In the genomic region with DNA sequence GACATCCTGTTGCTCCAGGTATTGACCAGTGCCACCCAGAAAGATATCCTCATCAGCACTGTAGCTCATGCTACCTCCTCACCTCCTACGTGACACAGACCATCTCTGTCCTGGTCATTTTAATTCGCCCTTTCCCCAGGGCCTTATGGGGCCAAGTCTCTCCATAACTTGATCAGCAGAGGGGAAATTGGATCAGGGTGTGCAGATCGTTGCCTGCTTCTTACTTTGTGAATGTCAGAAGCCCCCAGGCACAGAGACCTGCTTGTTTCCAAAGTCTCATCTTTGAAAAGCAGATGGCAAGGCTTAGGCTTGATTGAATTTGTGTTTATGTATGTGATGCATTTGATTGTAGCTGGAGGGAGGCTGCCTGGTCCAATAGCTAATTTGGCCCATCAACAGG, we compare ENCODE assay signal across 20 cellular contexts. TPM values are rescaled to one million over a fixed set of nuclear protein-coding genes. Genes with fewer than 3 reads are reported as not detected.
A peak's percentile ranks its signal among the peaks of the same experiment; 100 is the strongest.
DNase-seq lines count a peak whose midpoint lies in the region; ATAC-seq and TF ChIP-seq lines count a peak whose summit lies in the region.
"Had no signal": no experiment of that assay in that cellular context is flagged by ENCODE, and none has a peak within 500 bp of the region (broad histone marks: within the 10 kb centered on the region; RNA-seq: fewer than 3 reads in every experiment).

No MANE protein-coding gene starts in this region.

- no peak overlapping the region for H3K4me3 ChIP-seq in BE2C (ENCODE audit: low read depth, low read length)
- no peak overlapping the region for H3K4me3 ChIP-seq in osteoblast (ENCODE audit: insufficient read depth, low read length)
- H3K4me3 ChIP-seq: A549, HAP-1 had no signal

- no peaks in the 10 kb centered on the region for H4K20me1 ChIP-seq in osteoblast (ENCODE audit: insufficient read depth, low read length)

- ATAC-seq in SK-N-SH treated with all-trans-retinoic acid at 6 μM for 48 hours (no peak), GM18519 (IDR thresholded peaks at IDR 0.05; ENCODE audit: low FRiP score, unreplicated experiment) (no peak), GM21447 (IDR thresholded peaks at IDR 0.05; ENCODE audit: unreplicated experiment) (no peak)
- ATAC-seq: A549 had no signal

- H3K9me3 ChIP-seq in BE2C = peaks cover 9% of the 10 kb centered on the region
- no peaks in the 10 kb centered on the region for H3K9me3 ChIP-seq in osteoblast (ENCODE audit: low read depth, low read length)
- H3K9me3 ChIP-seq: HAP-1 had no signal

- no peak overlapping the region for H3K27ac ChIP-seq in osteoblast (ENCODE audit: low read depth, low read length)
- H3K27ac ChIP-seq: A549 had no signal

- H3K36me3 ChIP-seq in BE2C = no peaks in the 10 kb centered on the region
- no peaks in the 10 kb centered on the region for H3K36me3 ChIP-seq in osteoblast (ENCODE audit: insufficient read depth, low read length)
- H3K36me3 ChIP-seq: HAP-1 had no signal

- TF ChIP-seq CTCF in BE2C (IDR thresholded peaks at IDR 0.05; ENCODE audit: low read depth, low read length) (no peak), osteoblast (IDR thresholded peaks at IDR 0.05; ENCODE audit: extremely low read depth, low read depth, low read length) (no peak)

- H3K4me1 ChIP-seq in BE2C = peaks cover 29% of the 10 kb centered on the region
- H3K4me1 ChIP-seq in osteoblast (ENCODE audit: insufficient read depth, low read length) = no peaks in the 10 kb centered on the region
- H3K4me1 ChIP-seq: A549, Caco-2, HAP-1 had no signal

- H3K27me3 ChIP-seq in BE2C = no peaks in the 10 kb centered on the region
- H3K27me3 ChIP-seq in osteoblast (ENCODE audit: insufficient read depth, low read length) = peaks cover 5% of the 10 kb centered on the region

- no peak overlapping the region for H3K4me2 ChIP-seq in osteoblast (ENCODE audit: insufficient read depth, low read length)
- H3K4me2 ChIP-seq: A549 had no signal

- H2AFZ ChIP-seq in osteoblast (ENCODE audit: low read length) = no peak overlapping the region

- H3K79me2 ChIP-seq in osteoblast (ENCODE audit: insufficient read depth, low read length) = no peaks in the 10 kb centered on the region

- DNase-seq in BE2C = peak; percentile 77
- peak; percentile 51 for DNase-seq in NCI-H1694 treated with DMSO at 0.1 percent for 48 hours (lab: John Stamatoyannopoulos, UW)
- peak; percentile 30 for DNase-seq in osteoblast (ENCODE audit: insufficient read length, low spot score, missing footprints)
- no peak for DNase-seq in COLO829 (ENCODE audit: low spot score)
- DNase-seq: 8988T; ACHN; AML-193; C1 segment of cervical spinal cord; Caco-2; CD4-positive, alpha-beta memory T cell; DMS153; DND-41; GOT3; HFFc6 had no signal

TF ChIP-seq in SK-N-SH treated with all-trans-retinoic acid at 6 μM for 48 hours, 23 proteins besides CTCF, POLR2A, EP300 and RAD21:
- TF ChIP-seq CSDC2 (CRISPR knock-in tag; IDR thresholded peaks at IDR 0.05) (no peak), TCF4 (CRISPR knock-in tag; IDR thresholded peaks at IDR 0.05; ENCODE audit: borderline replicate concordance) (peak; percentile 77; the same call in 1 of the 2 replicates)

RNA-seq across cellular contexts. Expression of gene DBH, which starts 8.8 kb away (rescaled TPM):
- polyA plus RNA-seq in BE2C (2012; ENCODE audit: insufficient read depth, insufficient read length, low read depth) = 42.7 TPM
- total RNA-seq in osteoblast = not detected in 2 replicates
- total RNA-seq: Caco-2, HFFc6 had no signal
- polyA plus RNA-seq: A549, BJ had no signal

RNA-seq across cellular contexts. Expression of gene FAM163B, which starts 18.2 kb away (rescaled TPM):
- 8.5 TPM for polyA plus RNA-seq in BE2C (2012; ENCODE audit: insufficient read depth, insufficient read length, low read depth)
- not detected in 2 replicates for total RNA-seq in osteoblast
- total RNA-seq: Caco-2; CD4-positive, alpha-beta memory T cell; HFFc6 had no signal
- polyA plus RNA-seq: A549; BJ; CD4-positive, alpha-beta memory T cell had no signal
